Comparison of ENCODE assay signal across 20 cellular contexts in the genomic region with DNA sequence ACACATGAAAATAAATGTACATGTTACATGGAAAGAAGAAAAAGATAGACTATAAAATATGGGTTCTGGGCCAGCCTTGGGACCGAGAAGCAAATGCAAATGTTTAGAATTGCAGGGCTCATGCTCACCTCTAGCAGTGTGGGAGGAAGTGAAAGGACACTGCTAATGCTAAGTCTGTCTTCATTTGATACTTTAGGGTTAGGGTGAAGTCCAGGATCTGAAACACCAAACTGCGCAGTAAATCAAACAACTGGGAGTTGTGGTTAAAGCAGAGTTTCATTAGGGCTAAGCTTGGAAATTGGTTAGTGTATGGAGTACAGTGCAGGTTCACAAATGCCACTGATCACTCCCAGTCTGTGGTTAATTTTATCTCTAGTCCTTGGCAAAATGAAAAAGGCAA.
DNase-seq lines count a peak whose midpoint lies in the region; ATAC-seq and FAIRE-seq lines count a peak whose summit lies in the region.
"Had no signal": no experiment of that assay in that cellular context is flagged by ENCODE, and none has a peak within 500 bp of the region (broad histone marks: within the 10 kb centered on the region; RNA-seq: fewer than 3 reads in every experiment).

No MANE protein-coding gene starts in this region.

- peak; percentile 95 for ATAC-seq in GM18868 (IDR thresholded peaks at IDR 0.05; ENCODE audit: unreplicated experiment)
- peak; percentile 83 for ATAC-seq in GM21528 (IDR thresholded peaks at IDR 0.05; ENCODE audit: low FRiP score, unreplicated experiment)
- ATAC-seq in HG03354 (IDR thresholded peaks at IDR 0.05; ENCODE audit: poor library complexity, severe bottlenecking, unreplicated experiment): peak; percentile 58
- ATAC-seq in left lobe of liver: peak; percentile 91
- no peak for ATAC-seq in esophagus mucosa
- ATAC-seq: activated CD8-positive, alpha-beta T cell treated with anti-CD3 and anti-CD28 coated beads, Interleukin-2, amount 10 ng/mL, durations not matched to agents 7 days and 5 days; activated T-helper 17 cell treated with anti-CD3 and anti-CD28 coated beads, Interleukin-2, amount 50 U/mL, for 72 hours; gastroesophageal sphincter; sciatic nerve had no signal

- no peak for FAIRE-seq in frontal cortex (lab: Jason Lieb, UNC)
- FAIRE-seq: endothelial cell of umbilical vein had no signal

- DNase-seq in left lobe of liver (ENCODE audit: low spot score) (no peak), frontal cortex (ENCODE audit: low spot score in 2 of 2) (no peak), NCI-H526 treated with DMSO at 0.1 percent for 48 hours (lab: John Stamatoyannopoulos, UW) (no peak), NCI-H146 treated with DMSO at 0.1 percent for 48 hours (lab: John Stamatoyannopoulos, UW; ENCODE audit: unreplicated experiment) (no peak)
- DNase-seq: activated CD8-positive, alpha-beta T cell treated with anti-CD3 and anti-CD28 coated beads, Interleukin-2, amount 10 ng/mL, durations not matched to agents 7 days and 5 days; COR-L47; immature natural killer cell; Karpas-422; mesendoderm; NCI-H187; OCI-M1; stimulated activated CD4-positive, alpha-beta T cell treated with anti-CD3 and anti-CD28 coated beads, Interleukin-2, amount 100 ng/mL, for 48 hours had no signal
